11 cellular contexts compared by ENCODE assay signal in the genomic region with DNA sequence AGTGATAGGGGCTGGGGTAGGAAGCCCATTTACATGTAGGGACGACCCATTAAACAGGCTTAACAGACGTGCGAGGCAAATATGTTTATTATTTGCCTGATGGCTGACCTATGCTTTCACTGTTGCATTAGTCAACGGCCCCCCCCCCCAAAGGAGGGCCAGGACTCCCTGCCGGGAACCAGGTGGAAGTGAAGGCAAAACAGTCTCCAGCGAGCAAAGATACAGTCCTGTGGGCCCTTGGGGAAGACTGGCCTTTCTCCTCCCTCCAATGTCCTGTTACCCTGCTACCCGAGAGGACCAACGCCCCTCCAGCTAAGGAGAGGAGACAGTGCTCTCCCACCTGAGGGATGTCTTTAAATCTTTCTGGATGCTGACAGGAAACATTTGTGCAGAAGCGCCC.
DNase-seq lines count a peak whose midpoint lies in the region; ATAC-seq lines count a peak whose summit lies in the region.
"Had no signal": no experiment of that assay in that cellular context is flagged by ENCODE, and none has a peak within 500 bp of the region (broad histone marks: within the 10 kb centered on the region; RNA-seq: fewer than 3 reads in every experiment).

No MANE protein-coding gene starts in this region.

- ATAC-seq in HG03571 (IDR thresholded peaks at IDR 0.05; ENCODE audit: unreplicated experiment), result no peak
- no peak for ATAC-seq in HG03025 (IDR thresholded peaks at IDR 0.05; ENCODE audit: low FRiP score, unreplicated experiment)
- ATAC-seq: PC-3 had no signal

- no peak overlapping the region for H3K4ac ChIP-seq in mesendoderm (ENCODE audit: low read depth, low read length)

- H3K27ac ChIP-seq in HUES6 (ENCODE audit: low read depth, low read length), result no peak overlapping the region
- peak overlapping the region; percentile 33 for H3K27ac ChIP-seq in mesendoderm (ENCODE audit: low read depth, low read length)

- no peak overlapping the region for H3K23ac ChIP-seq in mesendoderm (ENCODE audit: low read length)

- H3K4me1 ChIP-seq in HUES6 (ENCODE audit: control insufficient read depth, insufficient read depth, low read length) (peaks cover 59% of the 10 kb centered on the region), NT2/D1 (ENCODE audit: insufficient read depth, insufficient read length) (peaks cover 10% of the 10 kb centered on the region), mesendoderm (ENCODE audit: control insufficient read depth, low read depth, low read length) (peaks cover 9% of the 10 kb centered on the region)

- H2BK15ac ChIP-seq in mesendoderm (replicated peaks; ENCODE audit: low read depth), result no peak overlapping the region

- DNase-seq in NCI-H2081 (lab: John Stamatoyannopoulos, UW) (peak; percentile 10 to 44), NCI-H2081 treated with DMSO at 0.1 percent for 48 hours (lab: John Stamatoyannopoulos, UW) (no peak), NT2/D1 (ENCODE audit: low read depth, low spot score) (no peak), mesendoderm (peak; percentile 66), GM19238 (ENCODE audit: insufficient read length, low spot score) (no peak)
- DNase-seq: C1 segment of cervical spinal cord; NK-92 treated with Interleukin-12 subunit alpha and Interleukin-12 subunit beta, amount 100 ng/mL, for 24 hours; PC-3 had no signal

- H3K56ac ChIP-seq in mesendoderm (ENCODE audit: low read length), result no peak overlapping the region

- H3K9ac ChIP-seq in HUES6 (ENCODE audit: low read length) (no peak overlapping the region), NT2/D1 (ENCODE audit: insufficient read length, low read depth) (peak overlapping the region; percentile 42), mesendoderm (ENCODE audit: low read length) (no peak overlapping the region)

- H2BK5ac ChIP-seq in mesendoderm (ENCODE audit: low read length), result no peak overlapping the region

- no peak overlapping the region for H4K5ac ChIP-seq in mesendoderm (ENCODE audit: low read length)

- H2AK5ac ChIP-seq in mesendoderm (ENCODE audit: low read length), result no peak overlapping the region

- no peak overlapping the region for H3K18ac ChIP-seq in mesendoderm (ENCODE audit: low read length)

- no peak overlapping the region for H3K4me2 ChIP-seq in mesendoderm (ENCODE audit: low read length)

- H3K79me2 ChIP-seq in mesendoderm (ENCODE audit: control insufficient read depth, insufficient read depth, low read length), result no peaks in the 10 kb centered on the region

- WGBS in mesendoderm (ENCODE audit: extremely low coverage, insufficient coverage, low lambda C conversion rate), result no CpG with 5 or more reads among the region's 9 CpGs

- H3K27me3 ChIP-seq in HUES6 (ENCODE audit: control insufficient read depth, insufficient read depth, low read length), result peaks cover 99% of the 10 kb centered on the region
- peaks cover 94% of the 10 kb centered on the region for H3K27me3 ChIP-seq in NT2/D1 (ENCODE audit: insufficient read depth, insufficient read length)
- H3K27me3 ChIP-seq in mesendoderm (ENCODE audit: insufficient read depth, low read length, poor library complexity), result peaks cover 10% of the 10 kb centered on the region

- no peaks in the 10 kb centered on the region for H3K79me1 ChIP-seq in mesendoderm (ENCODE audit: low read length)

- H4K8ac ChIP-seq in mesendoderm (ENCODE audit: low read depth, low read length), result no peak overlapping the region

- H3K4me3 ChIP-seq in HUES6 (ENCODE audit: low read depth, low read length) (peak overlapping the region; percentile 41), NT2/D1 (ENCODE audit: insufficient read length, low read depth) (no peak overlapping the region), mesendoderm (ENCODE audit: low read length) (no peak overlapping the region)

- no peaks in the 10 kb centered on the region for H3K9me3 ChIP-seq in HUES6 (ENCODE audit: control insufficient read depth, insufficient read depth, low read depth, low read length)
- no peaks in the 10 kb centered on the region for H3K9me3 ChIP-seq in NT2/D1 (ENCODE audit: insufficient read depth, low read length)

- no peaks in the 10 kb centered on the region for H3K36me3 ChIP-seq in HUES6 (ENCODE audit: control insufficient read depth, insufficient read depth, low read length)
- no peaks in the 10 kb centered on the region for H3K36me3 ChIP-seq in NT2/D1 (ENCODE audit: insufficient read depth, insufficient read length, low read length)
- H3K36me3 ChIP-seq in mesendoderm (ENCODE audit: control insufficient read depth, insufficient read depth, low read length), result no peaks in the 10 kb centered on the region

- no peak overlapping the region for H2BK120ac ChIP-seq in mesendoderm (ENCODE audit: low read depth, low read length)

Comparison
In these comparisons a context has a peak if more than half of its experiments do, and no peak if none do; other contexts are left out.
1. DNase-seq: peak in NCI-H2081 (2 of 2) and mesendoderm (single experiment); none in NCI-H2081 treated with DMSO at 0.1 percent for 48 hours (single experiment), NT2/D1 (single experiment) and GM19238 (single experiment).